ENCODE assay signal across 20 cellular contexts in the genomic region with DNA sequence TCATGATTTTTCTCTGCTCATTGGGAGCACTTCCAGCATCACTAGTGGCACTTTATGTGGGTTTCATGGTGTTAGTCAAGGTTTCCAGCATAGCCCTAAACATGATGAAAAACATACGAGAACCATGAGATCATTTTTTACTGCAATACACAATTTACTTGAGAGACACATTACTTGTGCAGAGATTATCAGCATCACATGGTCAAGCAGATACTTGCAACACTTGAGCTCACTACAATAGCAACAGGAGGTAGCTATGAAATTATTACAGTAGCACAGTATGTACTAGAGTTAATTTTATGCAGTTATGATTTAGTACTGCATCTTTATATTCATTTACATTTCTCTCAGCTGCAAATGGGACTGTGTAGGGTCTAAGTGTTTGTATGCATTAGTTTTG.
"Had no signal": no experiment of that assay in that cellular context is flagged by ENCODE, and none has a peak within 500 bp of the region (broad histone marks: within the 10 kb centered on the region; RNA-seq: fewer than 3 reads in every experiment).

No MANE protein-coding gene starts in this region.

- ATAC-seq: pancreas; right lobe of liver; stimulated activated naive B cell treated with anti-CD40 and anti-IgM and Interleukin-4, amounts not matched to agents 10 μg/mL and 1 μg/mL and 100 μg/mL, for 72 hours had no signal

- H3K9me3 Mint-ChIP-seq: activated CD4-positive, alpha-beta memory T cell treated with anti-CD3 and anti-CD28 coated beads for 36 hours; activated naive CD4-positive, alpha-beta T cell treated with anti-CD3 and anti-CD28 coated beads, Interleukin-2, amount 50 U/mL, for 24 hours; brain; nephron progenitor cell; stimulated activated naive B cell treated with anti-CD40 and anti-IgM and Interleukin-4, amounts not matched to agents 10 μg/mL and 1 μg/mL and 100 μg/mL, for 72 hours had no signal

- H3K4me3 ChIP-seq: pancreas, right lobe of liver, skin epidermis, uterus had no signal

- H3K27me3 Mint-ChIP-seq: activated CD4-positive, alpha-beta memory T cell treated with anti-CD3 and anti-CD28 coated beads for 36 hours; activated naive CD4-positive, alpha-beta T cell treated with anti-CD3 and anti-CD28 coated beads, Interleukin-2, amount 50 U/mL, for 24 hours; brain; stimulated activated naive B cell treated with anti-CD40 and anti-IgM and Interleukin-4, amounts not matched to agents 10 μg/mL and 1 μg/mL and 100 μg/mL, for 72 hours had no signal

- H3K4me1 ChIP-seq: pancreas, right lobe of liver, uterus had no signal

- H3K27ac Mint-ChIP-seq: activated CD4-positive, alpha-beta memory T cell treated with anti-CD3 and anti-CD28 coated beads for 36 hours; activated naive CD4-positive, alpha-beta T cell treated with anti-CD3 and anti-CD28 coated beads, Interleukin-2, amount 50 U/mL, for 24 hours; brain; nephron progenitor cell; stimulated activated naive B cell treated with anti-CD40 and anti-IgM and Interleukin-4, amounts not matched to agents 10 μg/mL and 1 μg/mL and 100 μg/mL, for 72 hours had no signal

- H3K36me3 ChIP-seq: pancreas, right lobe of liver, uterus had no signal

- H3K27me3 ChIP-seq: pancreas, right lobe of liver, uterus had no signal

- H3K36me3 Mint-ChIP-seq: brain had no signal

- H3K27ac ChIP-seq: pancreas, right lobe of liver, skin epidermis, uterus had no signal

- H3K4me3 Mint-ChIP-seq: activated CD4-positive, alpha-beta memory T cell treated with anti-CD3 and anti-CD28 coated beads for 36 hours; activated naive CD4-positive, alpha-beta T cell treated with anti-CD3 and anti-CD28 coated beads, Interleukin-2, amount 50 U/mL, for 24 hours; brain; nephron progenitor cell; stimulated activated naive B cell treated with anti-CD40 and anti-IgM and Interleukin-4, amounts not matched to agents 10 μg/mL and 1 μg/mL and 100 μg/mL, for 72 hours had no signal

- DNase-seq: activated CD4-positive, alpha-beta memory T cell treated with anti-CD3 and anti-CD28 coated beads for 36 hours; activated CD4-positive, alpha-beta T cell treated with anti-CD3 and anti-CD28 coated beads for 48 hours; activated CD4-positive, CD25-positive, alpha-beta regulatory T cell; activated gamma-delta T cell; aorta; caudate nucleus; dermis blood vessel endothelial cell; effector CD8-positive, alpha-beta T cell; erythroblast; nephron progenitor cell; pancreas; right lobe of liver; stimulated activated CD4-positive, alpha-beta T cell treated with anti-CD3 and anti-CD28 coated beads, Interleukin-2, amount 100 ng/mL, for 24 hours; stimulated activated naive B cell treated with anti-CD40 and anti-IgM and Interleukin-4, amounts not matched to agents 10 μg/mL and 1 μg/mL and 100 μg/mL, for 72 hours; T-helper 1 cell; trophoblast cell; uterus had no signal

- H3K4me1 Mint-ChIP-seq: activated naive CD4-positive, alpha-beta T cell treated with anti-CD3 and anti-CD28 coated beads, Interleukin-2, amount 50 U/mL, for 24 hours; brain; nephron progenitor cell; stimulated activated naive B cell treated with anti-CD40 and anti-IgM and Interleukin-4, amounts not matched to agents 10 μg/mL and 1 μg/mL and 100 μg/mL, for 72 hours had no signal

- H3K9me3 ChIP-seq: pancreas, right lobe of liver, uterus had no signal
